Comparison of ENCODE assay signal across 14 cellular contexts in the genomic region with DNA sequence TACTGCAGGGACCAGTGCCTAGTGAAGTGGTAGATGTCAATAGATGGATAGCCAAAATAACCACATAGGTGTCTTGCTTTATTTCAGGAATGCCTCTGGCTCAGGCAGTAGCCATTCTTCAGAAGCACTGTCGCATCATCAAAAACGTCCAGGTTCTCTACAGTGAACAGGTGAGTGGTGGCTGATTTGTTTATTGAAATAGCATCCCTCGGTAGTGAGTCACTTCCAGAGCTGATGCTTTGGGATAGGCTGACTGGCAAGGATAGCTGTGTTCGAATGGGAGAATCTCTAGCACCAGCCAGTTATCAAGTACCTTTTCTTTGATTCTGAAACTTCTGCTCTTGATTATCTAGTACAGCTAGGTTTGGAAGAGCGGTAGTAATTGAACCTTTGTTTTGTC. TPM values are rescaled to one million over a fixed set of nuclear protein-coding genes. Genes with fewer than 3 reads are reported as not detected.
DNase-seq lines count a peak whose midpoint lies in the region; ATAC-seq, FAIRE-seq and TF ChIP-seq lines count a peak whose summit lies in the region.
"Had no signal": no experiment of that assay in that cellular context is flagged by ENCODE, and none has a peak within 500 bp of the region (broad histone marks: within the 10 kb centered on the region; RNA-seq: fewer than 3 reads in every experiment).

No MANE protein-coding gene starts in this region.

- POLR2A ChIA-PET in PC-3 (lab: Charles Lee; ENCODE audit: unreplicated experiment) = no interaction called here

- peaks cover 5% of the 10 kb centered on the region for H3K79me1 ChIP-seq in H9 (ENCODE audit: insufficient read depth, low read depth, low read length, poor library complexity, severe bottlenecking)

- H2BK120ac ChIP-seq in H9 (ENCODE audit: low read depth, low read length, poor library complexity, severe bottlenecking) = no peak overlapping the region

- H4K8ac ChIP-seq in H9 (replicated peaks; ENCODE audit: insufficient read length, low read depth, low read length) = no peak overlapping the region

- FAIRE-seq in keratinocyte (lab: Jason Lieb, UNC) = peak; percentile 36
- FAIRE-seq: H54 had no signal

- H2AFZ ChIP-seq in H9 (ENCODE audit: low read length) (no peak overlapping the region), PC-3 (ENCODE audit: low read length) (no peak overlapping the region), keratinocyte (ENCODE audit: control insufficient read depth, low read length) (no peak overlapping the region)

- no peak overlapping the region for H2AK5ac ChIP-seq in H9 (ENCODE audit: insufficient read length, low read length)

- no peak overlapping the region for H4K5ac ChIP-seq in H9 (ENCODE audit: insufficient read length, low read depth, low read length)

- H3K9ac ChIP-seq in H9 (ENCODE audit: extremely low read depth, insufficient read length, low read length) = no peak overlapping the region
- no peak overlapping the region for H3K9ac ChIP-seq in PC-3 (ENCODE audit: low read length)
- no peak overlapping the region for H3K9ac ChIP-seq in keratinocyte (ENCODE audit: control insufficient read depth, extremely low read depth, insufficient read depth, low read length)

- no peak overlapping the region for H3T11ph ChIP-seq in H9 (ENCODE audit: low read length)

- H3K4me1 Mint-ChIP-seq in H9 = peaks cover 6 to 7% of the 10 kb centered on the region in 2 experiments

- H2BK20ac ChIP-seq in H9 (ENCODE audit: low read depth, low read length, poor library complexity, severe bottlenecking) = no peak overlapping the region

- H3K4ac ChIP-seq in H9 (ENCODE audit: low read depth, low read length) = no peak overlapping the region

- H3K36me3 ChIP-seq in PC-3 (ENCODE audit: low read depth, low read length) = no peaks in the 10 kb centered on the region; the same call in 1 of the 2 replicates
- H3K36me3 ChIP-seq in keratinocyte (ENCODE audit: control insufficient read depth in 2 of 2, extremely low read depth in 1 of 2, insufficient read depth in 2 of 2, low read length in 2 of 2) = peaks cover 15 to 27% of the 10 kb centered on the region in 2 experiments

- H3K23me2 ChIP-seq in H9 (ENCODE audit: insufficient read length, low read depth, low read length, poor library complexity, severe bottlenecking) = no peaks in the 10 kb centered on the region

- no peak overlapping the region for H4K91ac ChIP-seq in H9 (ENCODE audit: insufficient read length, low read depth, low read length)

- H3K36me3 Mint-ChIP-seq in H9 (ENCODE audit: insufficient read depth in 1 of 3, low read depth in 3 of 3) = peaks cover 4 to 33% (median 25%) of the 10 kb centered on the region in 3 experiments

- no peak for DNase-seq in H9
- peak; percentile 58 for DNase-seq in PC-3
- DNase-seq in keratinocyte (ENCODE audit: low read depth, low spot score) = no peak
- DNase-seq: CD4-positive, CD25-positive, alpha-beta regulatory T cell; NCI-H1436 treated with DMSO at 0.1 percent for 48 hours; NCI-H2029 treated with DMSO at 0.1 percent for 48 hours; NCI-H2171 treated with DMSO at 0.1 percent for 48 hours; NCI-H446 treated with DMSO at 0.1 percent for 48 hours; NK-92 treated with Interleukin-12 subunit alpha and Interleukin-12 subunit beta, amount 100 ng/mL, for 24 hours had no signal

- peaks cover 5% of the 10 kb centered on the region for H3K9me1 ChIP-seq in keratinocyte (ENCODE audit: control insufficient read depth, extremely low read depth, insufficient read depth, low read length)

- no peak overlapping the region for H2BK12ac ChIP-seq in H9 (ENCODE audit: insufficient read length, low read depth, low read length)

- ATAC-seq in PC-3 (peak; percentile 73), esophagus mucosa (no peak), HG02970 (IDR thresholded peaks at IDR 0.05; ENCODE audit: low FRiP score, unreplicated experiment) (no peak)

- peak overlapping the region in 2 of 3 experiments; percentile 21 to 53; a peak in 2 of 7 replicates for H3K27ac Mint-ChIP-seq in H9
- H3K27ac Mint-ChIP-seq: B cell; CD4-positive, CD25-positive, alpha-beta regulatory T cell; IgD-negative memory B cell had no signal

- H3K4me3 Mint-ChIP-seq in H9 = no peak overlapping the region
- H3K4me3 Mint-ChIP-seq: B cell; CD4-positive, CD25-positive, alpha-beta regulatory T cell; IgD-negative memory B cell had no signal

- H3K4me3 ChIP-seq in PC-3 (ENCODE audit: low read length) (no peak overlapping the region), keratinocyte (ENCODE audit: control insufficient read depth in 2 of 3, extremely low read depth in 1 of 3, insufficient read depth in 2 of 3, low read depth in 1 of 3, low read length in 3 of 3) (no peak overlapping the region)

- H3K4me1 ChIP-seq in H9 (ENCODE audit: insufficient read depth, low read length) = no peaks in the 10 kb centered on the region; the same call in 1 of the 2 replicates
- peaks cover 13% of the 10 kb centered on the region for H3K4me1 ChIP-seq in PC-3 (ENCODE audit: insufficient read depth, low read length)
- peaks cover 6% of the 10 kb centered on the region for H3K4me1 ChIP-seq in keratinocyte (ENCODE audit: control insufficient read depth, extremely low read depth, insufficient read depth, low read length)

- no peaks in the 10 kb centered on the region; the same call in 1 of the 2 replicates for H3K27me3 Mint-ChIP-seq in H9 (ENCODE audit: low read depth)
- H3K27me3 Mint-ChIP-seq: B cell; CD4-positive, CD25-positive, alpha-beta regulatory T cell; IgD-negative memory B cell had no signal

- H2BK5ac ChIP-seq in H9 (ENCODE audit: insufficient read length, low read length) = no peak overlapping the region

- no peaks in the 10 kb centered on the region for H3K9me2 ChIP-seq in PC-3 (replicated peaks; ENCODE audit: low read length)

- no peak overlapping the region for H3K18ac ChIP-seq in H9 (ENCODE audit: insufficient read length, low read depth, low read length)

- H3K56ac ChIP-seq in H9 (ENCODE audit: insufficient read length, low read depth, low read length) = no peak overlapping the region

- CTCF ChIA-PET in PC-3 (lab: Charles Lee) = no interaction called here

- no peak overlapping the region for H3K14ac ChIP-seq in H9 (ENCODE audit: insufficient read depth, low read length)

- H3K9me3 ChIP-seq in H9 (ENCODE audit: control insufficient read depth, low read depth, low read length) (no peaks in the 10 kb centered on the region), PC-3 (ENCODE audit: low read length) (no peaks in the 10 kb centered on the region), keratinocyte (ENCODE audit: control insufficient read depth, low read depth, low read length) (no peaks in the 10 kb centered on the region)

- no peaks in the 10 kb centered on the region for H3F3A ChIP-seq in PC-3 (ENCODE audit: low read length, unreplicated experiment)

- dilution Hi-C loops in keratinocyte (cut with MboI; ENCODE audit: extremely low pct_ligation_motif_present, low sequenced_read_pairs) = no loop called here

- no peaks in the 10 kb centered on the region; the same call in 1 of the 2 replicates for H3K79me2 ChIP-seq in H9 (ENCODE audit: insufficient read depth, low read length)
- H3K79me2 ChIP-seq in PC-3 (ENCODE audit: low read length) = peaks cover 37% of the 10 kb centered on the region
- H3K79me2 ChIP-seq in keratinocyte (ENCODE audit: control insufficient read depth, insufficient read depth, low read length) = peaks cover 32% of the 10 kb centered on the region

- no TSS peak for BruUV-seq in PC-3 (replicated peaks; lab: Mats Ljungman, UMichigan)

- intact Hi-C loops in PC-3 (cut with micrococcal nuclease) = no loop called here

- H3K4me2 ChIP-seq in H9 (ENCODE audit: insufficient read depth, insufficient read length, low read length) (no peak overlapping the region), PC-3 (ENCODE audit: low read length) (no peak overlapping the region), keratinocyte (ENCODE audit: control insufficient read depth, extremely low read depth, insufficient read depth, low read depth, low read length) (no peak overlapping the region)

- no CpG with 5 or more reads among the region's 5 CpGs for WGBS in H9 (ENCODE audit: extremely low coverage, insufficient read length, low lambda C conversion rate)

- no peak for TF ChIP-seq CTCF in H9 (conservative IDR thresholded peaks at IDR 0.05)
- TF ChIP-seq CTCF in PC-3 (conservative IDR thresholded peaks at IDR 0.05; ENCODE audit: low read depth, low read length) = no peak
- no peak for TF ChIP-seq CTCF in keratinocyte (optimal IDR thresholded peaks at IDR 0.05 in 1 of 3, IDR thresholded peaks at IDR 0.05 in 1 of 3, conservative IDR thresholded peaks at IDR 0.05 in 1 of 3; ENCODE audit: extremely low read depth in 1 of 3, insufficient read depth in 2 of 3, low read length in 3 of 3)

- no peak overlapping the region for H3K23ac ChIP-seq in H9 (ENCODE audit: insufficient read length, low read depth, low read length)

- no peaks in the 10 kb centered on the region for H3K9me3 Mint-ChIP-seq in H9
- H3K9me3 Mint-ChIP-seq: CD4-positive, CD25-positive, alpha-beta regulatory T cell; IgD-negative memory B cell had no signal

- no peaks in the 10 kb centered on the region for H4K20me1 ChIP-seq in H9 (ENCODE audit: control insufficient read depth, insufficient read depth, insufficient read length)
- H4K20me1 ChIP-seq in PC-3 (ENCODE audit: low read length) = no peaks in the 10 kb centered on the region
- H4K20me1 ChIP-seq in keratinocyte (ENCODE audit: control insufficient read depth, extremely low read depth, insufficient read depth, low read length) = no peaks in the 10 kb centered on the region

- H3K27me3 ChIP-seq in H9 (ENCODE audit: insufficient read depth, low read length) (no peaks in the 10 kb centered on the region), PC-3 (ENCODE audit: low read length) (no peaks in the 10 kb centered on the region), keratinocyte (ENCODE audit: control insufficient read depth, extremely low read depth, insufficient read depth, low read length) (no peaks in the 10 kb centered on the region)

- H3K27ac ChIP-seq in H9 (ENCODE audit: insufficient read length, low read depth, low read length) (no peak overlapping the region), PC-3 (ENCODE audit: low read length) (no peak overlapping the region), keratinocyte (ENCODE audit: control insufficient read depth, insufficient read depth, low read length) (no peak overlapping the region)

- H2BK15ac ChIP-seq in H9 (ENCODE audit: low read depth, low read length) = no peak overlapping the region

RNA-seq across cellular contexts. Expression of a gene that starts 10.3 kb away (rescaled TPM):
- total RNA-seq in H9 (2021) (18.2 and 18.8 TPM in 2 replicates), PC-3 (2014; rRNA removed) (12.4 and 18.8 TPM in 2 replicates), esophagus mucosa (12.1 TPM)
- 26.7 to 31.5 TPM (median 28.0 TPM) in 3 replicates for polyA plus RNA-seq in keratinocyte
- polyA plus RNA-seq in keratinocyte (2011; ENCODE audit: low read depth) = 7.7 TPM
- 17.4 and 30.0 TPM in 2 replicates for polyA plus RNA-seq in keratinocyte (2011; cell fraction: cytosol; rRNA removed)
- polyA plus RNA-seq in keratinocyte (2011; cell fraction: nucleus; rRNA removed) = 39.5 and 42.7 TPM in 2 replicates
- 14.3 and 16.7 TPM in 2 replicates for polyA plus RNA-seq in keratinocyte (2012; ENCODE audit: low replicate concordance)
- 17.8 to 36.4 TPM (median 30.4 TPM) in 3 replicates for polyA minus RNA-seq in keratinocyte
- polyA minus RNA-seq in keratinocyte (2011; cell fraction: cytosol; rRNA and poly(A)+ RNA removed) = 20.1 TPM
- polyA minus RNA-seq in keratinocyte (2011; cell fraction: nucleus; rRNA and poly(A)+ RNA removed) = 23.0 and 32.5 TPM in 2 replicates

RNA-seq across cellular contexts. Expression of a gene that starts 30.8 kb away (rescaled TPM):
- total RNA-seq in H9 (2021) = 11.2 and 11.4 TPM in 2 replicates
- total RNA-seq in PC-3 (2014; rRNA removed) = 2.3 and 2.8 TPM in 2 replicates
- 2.6 to 5.4 TPM (median 3.9 TPM) in 3 replicates for polyA plus RNA-seq in keratinocyte
- polyA plus RNA-seq in keratinocyte (2011; ENCODE audit: low read depth) = 0.91 TPM
- 2.2 and 3.6 TPM in 2 replicates for polyA plus RNA-seq in keratinocyte (2011; cell fraction: cytosol; rRNA removed)
- polyA plus RNA-seq in keratinocyte (2011; cell fraction: nucleus; rRNA removed) = 4.5 and 7.3 TPM in 2 replicates
- 3.0 and 4.1 TPM in 2 replicates for polyA plus RNA-seq in keratinocyte (2012; ENCODE audit: low replicate concordance)
- polyA minus RNA-seq in keratinocyte = 2.3 to 4.8 TPM (median 3.6 TPM) in 3 replicates
- 5.9 TPM for polyA minus RNA-seq in keratinocyte (2011; cell fraction: cytosol; rRNA and poly(A)+ RNA removed)
- polyA minus RNA-seq in keratinocyte (2011; cell fraction: nucleus; rRNA and poly(A)+ RNA removed) = 3.9 and 6.3 TPM in 2 replicates
- 3.7 TPM for total RNA-seq in esophagus mucosa

RNA-seq across cellular contexts. Expression of a gene that starts 39.7 kb away (rescaled TPM):
- total RNA-seq in H9 (2021) (1.4 and 1.7 TPM in 2 replicates), PC-3 (2014; rRNA removed) (19.4 and 26.6 TPM in 2 replicates), esophagus mucosa (18.0 TPM)
- 12.5 to 25.0 TPM (median 12.5 TPM) in 3 replicates for polyA plus RNA-seq in keratinocyte
- 6.9 TPM for polyA plus RNA-seq in keratinocyte (2011; ENCODE audit: low read depth)
- 7.4 and 16.8 TPM in 2 replicates for polyA plus RNA-seq in keratinocyte (2011; cell fraction: cytosol; rRNA removed)
- 21.3 and 27.2 TPM in 2 replicates for polyA plus RNA-seq in keratinocyte (2011; cell fraction: nucleus; rRNA removed)
- polyA plus RNA-seq in keratinocyte (2012; ENCODE audit: low replicate concordance) = 15.4 and 19.7 TPM in 2 replicates
- polyA minus RNA-seq in keratinocyte = 3.5 to 8.6 TPM (median 7.0 TPM) in 3 replicates
- polyA minus RNA-seq in keratinocyte (2011; cell fraction: cytosol; rRNA and poly(A)+ RNA removed) = 20.7 TPM
- 10.0 and 11.5 TPM in 2 replicates for polyA minus RNA-seq in keratinocyte (2011; cell fraction: nucleus; rRNA and poly(A)+ RNA removed)

RNA-seq across cellular contexts. Expression of a gene that starts 39.7 kb away (rescaled TPM):
- total RNA-seq in H9 (2021) (0.59 and 0.75 TPM in 2 replicates), PC-3 (2014; rRNA removed) (8.7 and 13.1 TPM in 2 replicates), esophagus mucosa (5.5 TPM)
- 3.0 to 6.0 TPM (median 4.0 TPM) in 3 replicates for polyA plus RNA-seq in keratinocyte
- polyA plus RNA-seq in keratinocyte (2011; ENCODE audit: low read depth) = 1.4 TPM
- polyA plus RNA-seq in keratinocyte (2011; cell fraction: cytosol; rRNA removed) = 1.1 and 3.0 TPM in 2 replicates
- polyA plus RNA-seq in keratinocyte (2011; cell fraction: nucleus; rRNA removed) = 25.3 and 44.1 TPM in 2 replicates
- 4.0 and 4.9 TPM in 2 replicates for polyA plus RNA-seq in keratinocyte (2012; ENCODE audit: low replicate concordance)
- 1.3 to 2.0 TPM (median 1.3 TPM) in 3 replicates for polyA minus RNA-seq in keratinocyte
- polyA minus RNA-seq in keratinocyte (2011; cell fraction: cytosol; rRNA and poly(A)+ RNA removed) = 4.6 TPM
- polyA minus RNA-seq in keratinocyte (2011; cell fraction: nucleus; rRNA and poly(A)+ RNA removed) = 8.6 and 11.6 TPM in 2 replicates

RNA-seq across cellular contexts. Expression of a gene that starts 44.5 kb away (rescaled TPM):
- 1.2 and 1.5 TPM in 2 replicates for total RNA-seq in H9 (2021)
- 20.6 and 24.8 TPM in 2 replicates for total RNA-seq in PC-3 (2014; rRNA removed)
- 4.3 to 10.7 TPM (median 4.9 TPM) in 3 replicates for polyA plus RNA-seq in keratinocyte
- 7.2 TPM for polyA plus RNA-seq in keratinocyte (2011; ENCODE audit: low read depth)
- 0.69 and 0.79 TPM in 2 replicates for polyA plus RNA-seq in keratinocyte (2011; cell fraction: cytosol; rRNA removed)
- 63.1 and 85.5 TPM in 2 replicates for polyA plus RNA-seq in keratinocyte (2011; cell fraction: nucleus; rRNA removed)
- 5.2 and 10.5 TPM in 2 replicates for polyA plus RNA-seq in keratinocyte (2012; ENCODE audit: low replicate concordance)
- polyA minus RNA-seq in keratinocyte = 3.3 to 6.5 TPM (median 3.7 TPM) in 3 replicates
- polyA minus RNA-seq in keratinocyte (2011; cell fraction: cytosol; rRNA and poly(A)+ RNA removed) = 5.0 TPM
- polyA minus RNA-seq in keratinocyte (2011; cell fraction: nucleus; rRNA and poly(A)+ RNA removed) = 5.1 and 7.1 TPM in 2 replicates
- 10.9 TPM for total RNA-seq in esophagus mucosa
- polyA plus RNA-seq: CD4-positive, CD25-positive, alpha-beta regulatory T cell; IgD-negative memory B cell had no signal
